Comparison of ENCODE assay signal across 9 cellular contexts in the genomic region with DNA sequence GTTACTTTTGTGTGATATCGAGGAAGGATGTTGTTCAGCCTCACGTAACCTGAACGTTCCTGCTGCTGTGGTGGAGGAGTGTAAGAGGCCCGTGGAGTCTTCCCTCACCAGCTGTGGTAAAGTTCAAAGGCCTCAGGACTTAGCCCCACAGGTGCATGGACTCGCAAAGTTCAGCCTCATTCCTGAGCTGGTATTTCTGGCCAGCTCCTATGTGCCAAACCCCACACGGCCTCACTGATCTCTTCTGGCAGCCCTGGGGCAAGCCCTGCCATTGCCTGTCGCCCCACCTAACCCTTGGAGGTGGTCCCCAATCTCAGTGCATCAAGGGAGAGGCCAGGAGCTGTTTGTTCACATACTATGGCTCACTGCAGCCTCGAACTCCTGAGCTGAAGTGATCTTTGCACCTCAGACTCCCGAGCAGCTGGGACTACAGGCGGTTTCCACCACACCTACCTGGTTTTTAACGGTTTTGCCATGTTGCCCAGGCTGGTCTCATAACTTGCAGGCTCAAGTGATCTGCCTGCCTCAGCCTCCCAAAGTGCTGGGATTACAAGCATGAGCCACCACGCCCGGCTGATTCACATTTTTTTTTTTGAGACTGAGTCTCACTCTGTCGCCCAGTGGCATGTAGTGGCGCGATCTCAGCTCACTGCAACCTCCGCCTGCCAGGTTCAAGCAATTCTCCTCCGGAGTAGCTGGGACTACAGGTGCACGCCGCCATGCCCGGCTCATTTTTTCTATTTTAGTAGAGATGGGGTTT. TPM values are rescaled to one million over a fixed set of nuclear protein-coding genes. Genes with fewer than 3 reads are reported as not detected.
A peak's percentile ranks its signal among the peaks of the same experiment; 100 is the strongest.
DNase-seq lines count a peak whose midpoint lies in the region; ATAC-seq and TF ChIP-seq lines count a peak whose summit lies in the region.
"Had no signal": no experiment of that assay in that cellular context is flagged by ENCODE, and none has a peak within 500 bp of the region (broad histone marks: within the 10 kb centered on the region; RNA-seq: fewer than 3 reads in every experiment).

No MANE protein-coding gene starts in this region.

- H3K4me3 Mint-ChIP-seq in activated CD4-positive, alpha-beta T cell treated with anti-CD3 and anti-CD28 coated beads, Interleukin-2, amount 10 ng/mL, durations not matched to agents 7 days and 5 days = peak overlapping the region; percentile 89
- H3K4me3 Mint-ChIP-seq in activated CD8-positive, alpha-beta T cell treated with anti-CD3 and anti-CD28 coated beads, Interleukin-2, amount 10 ng/mL, durations not matched to agents 7 days and 5 days = peak overlapping the region; percentile 88
- H3K4me3 Mint-ChIP-seq in glutamatergic neuron (ENCODE audit: unreplicated experiment) = peak overlapping the region; percentile 95
- peak overlapping the region; percentile 82 for H3K4me3 Mint-ChIP-seq in stimulated activated effector memory CD8-positive, alpha-beta T cell treated with anti-CD3 and anti-CD28 coated beads, Interleukin-12 subunit alpha, Interleukin-12 subunit beta, amount 100 ng/mL, for 72 hours

- peak overlapping the region; percentile 87 for H3K27ac Mint-ChIP-seq in activated CD4-positive, alpha-beta T cell treated with anti-CD3 and anti-CD28 coated beads, Interleukin-2, amount 10 ng/mL, durations not matched to agents 7 days and 5 days
- H3K27ac Mint-ChIP-seq in activated CD8-positive, alpha-beta T cell treated with anti-CD3 and anti-CD28 coated beads, Interleukin-2, amount 10 ng/mL, durations not matched to agents 7 days and 5 days = peak overlapping the region; percentile 87
- H3K27ac Mint-ChIP-seq in glutamatergic neuron (ENCODE audit: unreplicated experiment) = no peak overlapping the region
- peak overlapping the region; percentile 45 for H3K27ac Mint-ChIP-seq in stimulated activated effector memory CD8-positive, alpha-beta T cell treated with anti-CD3 and anti-CD28 coated beads, Interleukin-12 subunit alpha, Interleukin-12 subunit beta, amount 100 ng/mL, for 72 hours

- H3K36me3 Mint-ChIP-seq in activated CD4-positive, alpha-beta T cell treated with anti-CD3 and anti-CD28 coated beads, Interleukin-2, amount 10 ng/mL, durations not matched to agents 7 days and 5 days (ENCODE audit: low read depth) = peaks cover 19% of the 10 kb centered on the region
- peaks cover 35% of the 10 kb centered on the region for H3K36me3 Mint-ChIP-seq in activated CD8-positive, alpha-beta T cell treated with anti-CD3 and anti-CD28 coated beads, Interleukin-2, amount 10 ng/mL, durations not matched to agents 7 days and 5 days (ENCODE audit: low read depth)
- no peaks in the 10 kb centered on the region for H3K36me3 Mint-ChIP-seq in glutamatergic neuron (ENCODE audit: unreplicated experiment)
- peaks cover 70% of the 10 kb centered on the region for H3K36me3 Mint-ChIP-seq in stimulated activated effector memory CD8-positive, alpha-beta T cell treated with anti-CD3 and anti-CD28 coated beads, Interleukin-12 subunit alpha, Interleukin-12 subunit beta, amount 100 ng/mL, for 72 hours

- POLR2A ChIA-PET in activated CD4-positive, alpha-beta T cell treated with anti-CD3 and anti-CD28 coated beads, Interleukin-2, amount 10 ng/mL, durations not matched to agents 7 days and 5 days (lab: Charles Lee) = no interaction called here
- POLR2A ChIA-PET in activated CD8-positive, alpha-beta T cell treated with anti-CD3 and anti-CD28 coated beads, Interleukin-2, amount 10 ng/mL, durations not matched to agents 7 days and 5 days (lab: Charles Lee) = interaction anchor here (0.8 to 3.9 kb wide), 4 partner anchors 10 to 37 kb away, joined by 3 to 30 read pairs (median 3); a partner anchor contains a TSS
- POLR2A ChIA-PET in HEK293T (lab: Yijun Ruan, JAX) = interaction anchor here (1.7 kb wide), 1 partner anchor 10 kb away, joined by 5 read pairs; no protein-coding TSS in a partner anchor

- no peak for DNase-seq in activated CD4-positive, alpha-beta T cell treated with anti-CD3 and anti-CD28 coated beads, Interleukin-2, amount 10 ng/mL, durations not matched to agents 7 days and 5 days
- DNase-seq in activated CD4-positive, alpha-beta T cell treated with anti-CD3 and anti-CD28 coated beads for 48 hours = no peak
- no peak for DNase-seq in activated CD8-positive, alpha-beta T cell treated with anti-CD3 and anti-CD28 coated beads, Interleukin-2, amount 10 ng/mL, durations not matched to agents 7 days and 5 days
- no peak for DNase-seq in glutamatergic neuron
- no peak for DNase-seq in stimulated activated effector memory CD8-positive, alpha-beta T cell treated with anti-CD3 and anti-CD28 coated beads, Interleukin-12 subunit alpha, Interleukin-12 subunit beta, amount 100 ng/mL, for 72 hours (ENCODE audit: low spot score in 2 of 2)
- no peak for DNase-seq in mucosa of gallbladder (ENCODE audit: low spot score)
- DNase-seq in HEK293T (ENCODE audit: extremely low spot score) = no peak
- DNase-seq: transverse colon had no signal

- ATAC-seq in activated CD8-positive, alpha-beta T cell treated with anti-CD3 and anti-CD28 coated beads, Interleukin-2, amount 10 ng/mL, durations not matched to agents 7 days and 5 days = no peak
- no peak for ATAC-seq in stimulated activated effector memory CD8-positive, alpha-beta T cell treated with anti-CD3 and anti-CD28 coated beads, Interleukin-12 subunit alpha, Interleukin-12 subunit beta, amount 100 ng/mL, for 72 hours
- ATAC-seq in GM21360 (IDR thresholded peaks at IDR 0.05; ENCODE audit: unreplicated experiment) = no peak

- no peak for TF ChIP-seq CTCF in glutamatergic neuron (IDR thresholded peaks at IDR 0.05; ENCODE audit: partially characterized antibody, unreplicated experiment)

- no peaks in the 10 kb centered on the region for H3K9me3 Mint-ChIP-seq in activated CD4-positive, alpha-beta T cell treated with anti-CD3 and anti-CD28 coated beads, Interleukin-2, amount 10 ng/mL, durations not matched to agents 7 days and 5 days
- H3K9me3 Mint-ChIP-seq in activated CD8-positive, alpha-beta T cell treated with anti-CD3 and anti-CD28 coated beads, Interleukin-2, amount 10 ng/mL, durations not matched to agents 7 days and 5 days (ENCODE audit: insufficient read depth) = no peaks in the 10 kb centered on the region
- peaks cover 12% of the 10 kb centered on the region for H3K9me3 Mint-ChIP-seq in glutamatergic neuron (ENCODE audit: unreplicated experiment)
- no peaks in the 10 kb centered on the region for H3K9me3 Mint-ChIP-seq in stimulated activated effector memory CD8-positive, alpha-beta T cell treated with anti-CD3 and anti-CD28 coated beads, Interleukin-12 subunit alpha, Interleukin-12 subunit beta, amount 100 ng/mL, for 72 hours

- CTCF ChIA-PET in activated CD4-positive, alpha-beta T cell treated with anti-CD3 and anti-CD28 coated beads, Interleukin-2, amount 10 ng/mL, durations not matched to agents 7 days and 5 days (lab: Charles Lee) = interaction anchor here (0.6 to 2.0 kb wide), 5 partner anchors 9 to 271 kb away, joined by 3 to 6 read pairs (median 3); no protein-coding TSS in a partner anchor
- CTCF ChIA-PET in activated CD8-positive, alpha-beta T cell treated with anti-CD3 and anti-CD28 coated beads, Interleukin-2, amount 10 ng/mL, durations not matched to agents 7 days and 5 days (lab: Charles Lee) = interaction anchor here (0.6 to 1.6 kb wide), 6 partner anchors 9 to 230 kb away, joined by 3 to 5 read pairs (median 3); no protein-coding TSS in a partner anchor
- CTCF ChIA-PET in HEK293T (lab: Yijun Ruan, JAX) = no interaction called here

- H3K27me3 Mint-ChIP-seq in activated CD4-positive, alpha-beta T cell treated with anti-CD3 and anti-CD28 coated beads, Interleukin-2, amount 10 ng/mL, durations not matched to agents 7 days and 5 days = peaks cover 7% of the 10 kb centered on the region
- H3K27me3 Mint-ChIP-seq in activated CD8-positive, alpha-beta T cell treated with anti-CD3 and anti-CD28 coated beads, Interleukin-2, amount 10 ng/mL, durations not matched to agents 7 days and 5 days (ENCODE audit: low read depth) = peaks cover 12% of the 10 kb centered on the region
- H3K27me3 Mint-ChIP-seq in glutamatergic neuron (ENCODE audit: unreplicated experiment) = peaks cover 16% of the 10 kb centered on the region

- H3K4me1 Mint-ChIP-seq in activated CD4-positive, alpha-beta T cell treated with anti-CD3 and anti-CD28 coated beads, Interleukin-2, amount 10 ng/mL, durations not matched to agents 7 days and 5 days = peaks cover 54% of the 10 kb centered on the region
- H3K4me1 Mint-ChIP-seq in activated CD8-positive, alpha-beta T cell treated with anti-CD3 and anti-CD28 coated beads, Interleukin-2, amount 10 ng/mL, durations not matched to agents 7 days and 5 days (ENCODE audit: low read depth) = peaks cover 58% of the 10 kb centered on the region
- H3K4me1 Mint-ChIP-seq in glutamatergic neuron (ENCODE audit: low read depth, unreplicated experiment) = peaks cover 26% of the 10 kb centered on the region
- peaks cover 60% of the 10 kb centered on the region for H3K4me1 Mint-ChIP-seq in stimulated activated effector memory CD8-positive, alpha-beta T cell treated with anti-CD3 and anti-CD28 coated beads, Interleukin-12 subunit alpha, Interleukin-12 subunit beta, amount 100 ng/mL, for 72 hours

RNA-seq across cellular contexts. Expression of a gene that starts 2.2 kb away (rescaled TPM):
- total RNA-seq in activated CD4-positive, alpha-beta T cell treated with anti-CD3 and anti-CD28 coated beads, Interleukin-2, amount 10 ng/mL, durations not matched to agents 7 days and 5 days = 10 to 100 TPM; 46.8 to 48.6 TPM
- 10 to 100 TPM; 53.7 to 58.1 TPM for total RNA-seq in activated CD8-positive, alpha-beta T cell treated with anti-CD3 and anti-CD28 coated beads, Interleukin-2, amount 10 ng/mL, durations not matched to agents 7 days and 5 days
- total RNA-seq in glutamatergic neuron (ENCODE audit: unreplicated experiment) (41.6 TPM), mucosa of gallbladder (38.1 TPM)

RNA-seq across cellular contexts. Expression of a gene that starts 17.7 kb away (rescaled TPM):
- total RNA-seq in activated CD4-positive, alpha-beta T cell treated with anti-CD3 and anti-CD28 coated beads, Interleukin-2, amount 10 ng/mL, durations not matched to agents 7 days and 5 days = 10 to 100 TPM; 30.7 to 38.1 TPM
- total RNA-seq in activated CD8-positive, alpha-beta T cell treated with anti-CD3 and anti-CD28 coated beads, Interleukin-2, amount 10 ng/mL, durations not matched to agents 7 days and 5 days = 10 to 100 TPM; 32.2 to 36.1 TPM
- total RNA-seq in glutamatergic neuron (ENCODE audit: unreplicated experiment) (9.4 TPM), mucosa of gallbladder (179 TPM)

RNA-seq across cellular contexts. Expression of a gene that starts 17.9 kb away (rescaled TPM):
- 1 to 10 TPM; 3.4 to 4.8 TPM for total RNA-seq in activated CD4-positive, alpha-beta T cell treated with anti-CD3 and anti-CD28 coated beads, Interleukin-2, amount 10 ng/mL, durations not matched to agents 7 days and 5 days
- total RNA-seq in activated CD8-positive, alpha-beta T cell treated with anti-CD3 and anti-CD28 coated beads, Interleukin-2, amount 10 ng/mL, durations not matched to agents 7 days and 5 days = under 1 TPM; 0.34 to 0.81 TPM
- total RNA-seq in glutamatergic neuron (ENCODE audit: unreplicated experiment) = 2.3 TPM
- total RNA-seq in mucosa of gallbladder = 7.5 TPM

RNA-seq across cellular contexts. Expression of a gene that starts 37.3 kb away (rescaled TPM):
- total RNA-seq in activated CD4-positive, alpha-beta T cell treated with anti-CD3 and anti-CD28 coated beads, Interleukin-2, amount 10 ng/mL, durations not matched to agents 7 days and 5 days = 100 to 1,000 TPM; 152 to 154 TPM
- 100 to 1,000 TPM; 120 to 136 TPM for total RNA-seq in activated CD8-positive, alpha-beta T cell treated with anti-CD3 and anti-CD28 coated beads, Interleukin-2, amount 10 ng/mL, durations not matched to agents 7 days and 5 days
- 17.7 TPM for total RNA-seq in glutamatergic neuron (ENCODE audit: unreplicated experiment)
- total RNA-seq in mucosa of gallbladder = 54.0 TPM

RNA-seq across cellular contexts. Expression of a gene that starts 41.1 kb away (rescaled TPM):
- 1 to 10 TPM; 2.0 to 2.1 TPM for total RNA-seq in activated CD4-positive, alpha-beta T cell treated with anti-CD3 and anti-CD28 coated beads, Interleukin-2, amount 10 ng/mL, durations not matched to agents 7 days and 5 days
- 1 to 10 TPM; 1.9 to 2.2 TPM for total RNA-seq in activated CD8-positive, alpha-beta T cell treated with anti-CD3 and anti-CD28 coated beads, Interleukin-2, amount 10 ng/mL, durations not matched to agents 7 days and 5 days
- 2.6 TPM for total RNA-seq in glutamatergic neuron (ENCODE audit: unreplicated experiment)
- total RNA-seq in mucosa of gallbladder = 9.4 TPM
